ENCODE assay signal across 28 cellular contexts in the genomic region with DNA sequence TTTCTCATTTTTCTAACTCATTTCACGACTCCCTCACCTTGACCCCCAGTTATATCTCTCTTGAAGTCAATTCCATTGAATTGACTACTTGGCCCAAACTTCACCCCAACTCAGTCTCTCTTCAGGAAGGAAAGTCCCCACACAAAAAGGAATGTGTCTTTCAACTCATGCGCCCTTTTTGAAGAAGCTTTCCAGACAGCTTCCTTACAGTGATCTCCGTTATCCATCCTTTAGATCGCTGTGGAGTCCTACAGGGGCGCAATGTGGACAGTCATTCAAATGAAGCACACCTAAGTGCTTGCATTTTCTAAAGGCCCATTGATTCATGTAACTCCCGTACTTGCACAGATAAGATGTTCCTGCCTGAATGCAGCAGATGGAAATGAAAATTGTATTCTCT.
"Had no signal": no experiment of that assay in that cellular context is flagged by ENCODE, and none has a peak within 500 bp of the region (broad histone marks: within the 10 kb centered on the region; RNA-seq: fewer than 3 reads in every experiment).

No MANE protein-coding gene starts in this region.

- H3K9me3 Mint-ChIP-seq: nephron; neural progenitor cell; stimulated activated effector memory CD8-positive, alpha-beta T cell treated with anti-CD3 and anti-CD28 coated beads, Interleukin-12 subunit alpha, Interleukin-12 subunit beta, amount 100 ng/mL, for 72 hours; stimulated activated naive B cell treated with anti-CD40 and anti-IgM and Interleukin-4, amounts not matched to agents 10 μg/mL and 1 μg/mL and 100 μg/mL, for 72 hours; stimulated activated naive CD8-positive, alpha-beta T cell treated with anti-CD3 and anti-CD28 coated beads, Interleukin-15, Interleukin-2, amounts not matched to agents 100 ng/mL and 50 ng/mL, for 24 hours had no signal

- H3K27me3 ChIP-seq: ovary, right lobe of liver, thyroid gland, upper lobe of left lung, vagina had no signal

- H3K36me3 ChIP-seq: neural progenitor cell, ovary, right lobe of liver, sigmoid colon, stomach, thoracic aorta, thyroid gland, tibial nerve, upper lobe of left lung, vagina had no signal

- H3K27ac Mint-ChIP-seq: nephron; neural progenitor cell; progenitor cell of endocrine pancreas; stimulated activated effector memory CD8-positive, alpha-beta T cell treated with anti-CD3 and anti-CD28 coated beads, Interleukin-12 subunit alpha, Interleukin-12 subunit beta, amount 100 ng/mL, for 72 hours; stimulated activated naive B cell treated with anti-CD40 and anti-IgM and Interleukin-4, amounts not matched to agents 10 μg/mL and 1 μg/mL and 100 μg/mL, for 72 hours; stimulated activated naive CD8-positive, alpha-beta T cell treated with anti-CD3 and anti-CD28 coated beads, Interleukin-15, Interleukin-2, amounts not matched to agents 100 ng/mL and 50 ng/mL, for 24 hours had no signal

- H3K36me3 Mint-ChIP-seq: neural progenitor cell; stimulated activated effector memory CD8-positive, alpha-beta T cell treated with anti-CD3 and anti-CD28 coated beads, Interleukin-12 subunit alpha, Interleukin-12 subunit beta, amount 100 ng/mL, for 72 hours; stimulated activated naive B cell treated with anti-CD40 and anti-IgM and Interleukin-4, amounts not matched to agents 10 μg/mL and 1 μg/mL and 100 μg/mL, for 72 hours had no signal

- H3K4me1 Mint-ChIP-seq: nephron; neural progenitor cell; stimulated activated effector memory CD8-positive, alpha-beta T cell treated with anti-CD3 and anti-CD28 coated beads, Interleukin-12 subunit alpha, Interleukin-12 subunit beta, amount 100 ng/mL, for 72 hours had no signal

- ATAC-seq: psoas muscle; right cardiac atrium; right lobe of liver; stimulated activated effector memory CD8-positive, alpha-beta T cell treated with anti-CD3 and anti-CD28 coated beads, Interleukin-12 subunit alpha, Interleukin-12 subunit beta, amount 100 ng/mL, for 72 hours; stimulated activated naive B cell treated with anti-CD40 and anti-IgM and Interleukin-4, amounts not matched to agents 10 μg/mL and 1 μg/mL and 100 μg/mL, for 72 hours had no signal

- FAIRE-seq: small intestine, urothelium cell line had no signal

- H3K27ac ChIP-seq: neural progenitor cell, ovary, parathyroid adenoma, psoas muscle, right lobe of liver, sigmoid colon, stomach, thoracic aorta, thyroid gland, tibial nerve, upper lobe of left lung, vagina had no signal

- H3K9me3 ChIP-seq: ovary, psoas muscle, right lobe of liver, sigmoid colon, stomach, thoracic aorta, thyroid gland, tibial nerve, upper lobe of left lung, vagina had no signal

- H3K4me3 Mint-ChIP-seq: nephron; neural progenitor cell; stimulated activated effector memory CD8-positive, alpha-beta T cell treated with anti-CD3 and anti-CD28 coated beads, Interleukin-12 subunit alpha, Interleukin-12 subunit beta, amount 100 ng/mL, for 72 hours; stimulated activated naive B cell treated with anti-CD40 and anti-IgM and Interleukin-4, amounts not matched to agents 10 μg/mL and 1 μg/mL and 100 μg/mL, for 72 hours; stimulated activated naive CD8-positive, alpha-beta T cell treated with anti-CD3 and anti-CD28 coated beads, Interleukin-15, Interleukin-2, amounts not matched to agents 100 ng/mL and 50 ng/mL, for 24 hours had no signal

- H3K4me3 ChIP-seq: neural progenitor cell, ovary, psoas muscle, right lobe of liver, sigmoid colon, stomach, thoracic aorta, thyroid gland, tibial nerve, upper lobe of left lung, vagina had no signal

- H3K27me3 Mint-ChIP-seq: stimulated activated naive B cell treated with anti-CD40 and anti-IgM and Interleukin-4, amounts not matched to agents 10 μg/mL and 1 μg/mL and 100 μg/mL, for 72 hours had no signal

- H3K4me1 ChIP-seq: neural progenitor cell, parathyroid adenoma, psoas muscle, right lobe of liver, sigmoid colon, stomach, thyroid gland, tibial nerve, upper lobe of left lung, vagina had no signal

- H3K79me2 ChIP-seq: parathyroid adenoma had no signal

- H3K9ac ChIP-seq: neural progenitor cell, parathyroid adenoma had no signal

- H2AFZ ChIP-seq: neural progenitor cell, parathyroid adenoma had no signal

- H3K4me2 ChIP-seq: neural progenitor cell had no signal

- DNase-seq: occipital lobe; ovary; posterior cingulate gyrus; psoas muscle; right cardiac atrium; right lobe of liver; sigmoid colon; small intestine; stimulated activated CD4-positive, alpha-beta T cell treated with anti-CD3 and anti-CD28 coated beads, Interleukin-15, amount 100 ng/mL, for 24 hours; stimulated activated CD4-positive, alpha-beta T cell treated with anti-CD3 and anti-CD28 coated beads, Interleukin-2, amount 100 ng/mL, for 24 hours; stimulated activated CD4-positive, alpha-beta T cell treated with anti-CD3 and anti-CD28 coated beads, Interleukin-2, amount 100 ng/mL, for 48 hours; stimulated activated CD4-positive, alpha-beta T cell treated with anti-CD3 and anti-CD28 coated beads, Interleukin-4, amount 100 ng/mL, for 24 hours; stimulated activated naive B cell treated with anti-CD40 and anti-IgM and Interleukin-4, amounts not matched to agents 10 μg/mL and 1 μg/mL and 100 μg/mL, for 72 hours; stimulated activated naive CD4-positive, alpha-beta T cell treated with Interleukin-2 at 50 U/mL for 16 hours; stomach; thyroid gland; trophoblast cell; upper lobe of left lung had no signal
